1 cellular context compared by ENCODE assay signal in genomic region chr17:81511800-81512559, GRCh38.
TF ChIP-seq lines count a peak whose summit lies in the region.

No MANE protein-coding gene starts in this region.

TF ChIP-seq in HepG2, 621 proteins besides CTCF, POLR2A, EP300 and RAD21 (continued from another document and continues in another):
- TF ChIP-seq ZNF770 (CRISPR knock-in tag; IDR thresholded peaks at IDR 0.05) (peak; percentile 25; the same call in 1 of the 2 replicates), XRCC5 (optimal IDR thresholded peaks at IDR 0.05; ENCODE audit: low read length) (no peak), TBX2 (CRISPR knock-in tag; IDR thresholded peaks at IDR 0.05; ENCODE audit: borderline replicate concordance) (0 out of 2 replicates have a peak, but pooled peaks have one; percentile 27), ISL2 (CRISPR knock-in tag; IDR thresholded peaks at IDR 0.05) (0 out of 2 replicates have a peak, but pooled peaks have one; percentile 9), ARHGAP35 (CRISPR knock-in tag; IDR thresholded peaks at IDR 0.05; ENCODE audit: borderline replicate concordance) (0 out of 2 replicates have a peak, but pooled peaks have one; percentile 50), TBL1XR1 (IDR thresholded peaks at IDR 0.05; ENCODE audit: borderline replicate concordance, low read length, partially characterized antibody) (no peak), DDIT3 (CRISPR knock-in tag; IDR thresholded peaks at IDR 0.05) (no peak), ZNF790 (CRISPR knock-in tag; IDR thresholded peaks at IDR 0.05; ENCODE audit: borderline replicate concordance) (no peak), ZNF777 (CRISPR knock-in tag; IDR thresholded peaks at IDR 0.05) (peak; percentile 22; the same call in 1 of the 2 replicates), CENPBD1 (CRISPR knock-in tag; IDR thresholded peaks at IDR 0.05; ENCODE audit: borderline replicate concordance, low read depth) (no peak), HMGXB3 (CRISPR knock-in tag; IDR thresholded peaks at IDR 0.05; ENCODE audit: borderline replicate concordance) (no peak), SNAI1 (CRISPR knock-in tag; IDR thresholded peaks at IDR 0.05; ENCODE audit: borderline replicate concordance) (no peak), NFYB (CRISPR knock-in tag; IDR thresholded peaks at IDR 0.05) (no peak), ZC3H4 (CRISPR knock-in tag; IDR thresholded peaks at IDR 0.05; ENCODE audit: borderline replicate concordance) (no peak), ZSCAN29 (CRISPR knock-in tag; conservative IDR thresholded peaks at IDR 0.05) (no peak), HNF1A (IDR thresholded peaks at IDR 0.05; ENCODE audit: low read depth) (no peak), HNF1A (CRISPR knock-in tag; IDR thresholded peaks at IDR 0.05; ENCODE audit: borderline replicate concordance) (no peak), HOXA3 (CRISPR knock-in tag; IDR thresholded peaks at IDR 0.05) (no peak; the same call in none of the 2 replicates), ATM (IDR thresholded peaks at IDR 0.05; ENCODE audit: borderline replicate concordance) (no peak), HOMEZ (CRISPR knock-in tag; IDR thresholded peaks at IDR 0.05; ENCODE audit: low read depth) (no peak), RFXANK (CRISPR knock-in tag; IDR thresholded peaks at IDR 0.05) (no peak), ZNF354B (CRISPR knock-in tag; IDR thresholded peaks at IDR 0.05) (no peak), FOXJ3 (CRISPR knock-in tag; IDR thresholded peaks at IDR 0.05; ENCODE audit: borderline replicate concordance) (no peak), ZNF234 (CRISPR knock-in tag; conservative IDR thresholded peaks at IDR 0.05) (no peak), TARDBP (CRISPR knock-in tag; IDR thresholded peaks at IDR 0.05) (no peak), CBFB (CRISPR knock-in tag; IDR thresholded peaks at IDR 0.05) (no peak), HOXA7 (CRISPR knock-in tag; IDR thresholded peaks at IDR 0.05) (no peak), FOSL1 (CRISPR knock-in tag; IDR thresholded peaks at IDR 0.05; ENCODE audit: borderline replicate concordance) (no peak), ZFAT (CRISPR knock-in tag; conservative IDR thresholded peaks at IDR 0.05) (no peak), ZNF792 (CRISPR knock-in tag; IDR thresholded peaks at IDR 0.05) (no peak), MXI1 (IDR thresholded peaks at IDR 0.05; ENCODE audit: borderline replicate concordance, low read depth, low read length) (no peak), EEA1 (CRISPR knock-in tag; IDR thresholded peaks at IDR 0.05; ENCODE audit: borderline replicate concordance) (peak; percentile 81; the same call in 1 of the 2 replicates), RORA (CRISPR knock-in tag; IDR thresholded peaks at IDR 0.05) (no peak), ATF4 (CRISPR knock-in tag; IDR thresholded peaks at IDR 0.05) (no peak), USF2 (IDR thresholded peaks at IDR 0.05; ENCODE audit: low read depth, low read length) (no peak), USF2 (CRISPR knock-in tag; IDR thresholded peaks at IDR 0.05; ENCODE audit: borderline replicate concordance) (no peak)
